ENCODE assay signal across 8 cellular contexts in genomic region chr10:74738985-74739567, GRCh38.
A peak's percentile ranks its signal among the peaks of the same experiment; 100 is the strongest.
DNase-seq lines count a peak whose midpoint lies in the region; ATAC-seq and TF ChIP-seq lines count a peak whose summit lies in the region.

No MANE protein-coding gene starts in this region.

- ATAC-seq in GM21515 (IDR thresholded peaks at IDR 0.05; ENCODE audit: unreplicated experiment): peak; percentile 89

- no peaks in the 10 kb centered on the region for H3K9me3 Mint-ChIP-seq in IgD-negative memory B cell
- no peaks in the 10 kb centered on the region for H3K9me3 Mint-ChIP-seq in activated naive CD8-positive, alpha-beta T cell treated with anti-CD3 and anti-CD28 coated beads for 36 hours

- peak overlapping the region in 2 of 4 donors; percentile 73 to 92 for H3K4me3 Mint-ChIP-seq in IgD-negative memory B cell
- no peak overlapping the region for H3K4me3 Mint-ChIP-seq in activated naive CD8-positive, alpha-beta T cell treated with anti-CD3 and anti-CD28 coated beads for 36 hours

- H3K27me3 Mint-ChIP-seq in IgD-negative memory B cell: no peaks in the 10 kb centered on the region
- H3K27me3 Mint-ChIP-seq in activated naive CD8-positive, alpha-beta T cell treated with anti-CD3 and anti-CD28 coated beads for 36 hours: no peaks in the 10 kb centered on the region

- peak overlapping the region in 2 of 3 donors; percentile 67 to 91 for H3K27ac Mint-ChIP-seq in IgD-negative memory B cell
- H3K27ac Mint-ChIP-seq in activated naive CD8-positive, alpha-beta T cell treated with anti-CD3 and anti-CD28 coated beads for 36 hours: peak overlapping the region; percentile 62

- peaks cover 17 to 24% (median 18%) of the 10 kb centered on the region in 3 donors for H3K4me1 Mint-ChIP-seq in IgD-negative memory B cell
- peaks cover 12% of the 10 kb centered on the region for H3K4me1 Mint-ChIP-seq in activated naive CD8-positive, alpha-beta T cell treated with anti-CD3 and anti-CD28 coated beads for 36 hours

- DNase-seq in activated naive CD8-positive, alpha-beta T cell treated with anti-CD3 and anti-CD28 coated beads for 36 hours: no peak
- DNase-seq in medulla oblongata (ENCODE audit: extremely low spot score): peak; percentile 16
- no peak for DNase-seq in effector CD8-positive, alpha-beta T cell (lab: John Stamatoyannopoulos, UW)
- DNase-seq in NCI-H1930 (lab: John Stamatoyannopoulos, UW): no peak
- no peak for DNase-seq in cortex of kidney (lab: John Stamatoyannopoulos, UW)

- no peaks in the 10 kb centered on the region for H3K36me3 Mint-ChIP-seq in IgD-negative memory B cell
- no peaks in the 10 kb centered on the region for H3K36me3 Mint-ChIP-seq in activated naive CD8-positive, alpha-beta T cell treated with anti-CD3 and anti-CD28 coated beads for 36 hours

- peak; percentile 50 for TF ChIP-seq CTCF in GM12874 (IDR thresholded peaks at IDR 0.05; ENCODE audit: insufficient read depth, low read depth, low read length)
